ENCODE assay signal across 8 cellular contexts in genomic region chr7:82443044-82443800, GRCh38. TPM values are rescaled to one million over a fixed set of nuclear protein-coding genes. Genes with fewer than 3 reads are reported as not detected.
DNase-seq lines count a peak whose midpoint lies in the region; ATAC-seq and TF ChIP-seq lines count a peak whose summit lies in the region.

TSS of gene CACNA2D1 (minus strand) at chr7:82443777.

- peak within 1 kb of the TSS; percentile 60 for H3K27ac ChIP-seq in muscle layer of duodenum (ENCODE audit: low read length)

- H3K4me3 Mint-ChIP-seq in T-helper 2 cell treated with Interferon-gamma antibody and Interleukin-4, amounts not matched to agents 5 μg/mL and 100 μg/mL, for 36 hours: peak within 1 kb of the TSS; percentile 48

- no peak for ATAC-seq in GM18909 (IDR thresholded peaks at IDR 0.05; ENCODE audit: poor library complexity, unreplicated experiment)

- no peaks in the 10 kb centered on the region for H3K9me3 Mint-ChIP-seq in T-helper 2 cell treated with Interferon-gamma antibody and Interleukin-4, amounts not matched to agents 5 μg/mL and 100 μg/mL, for 36 hours

- no peaks in the 10 kb centered on the region for H3K36me3 Mint-ChIP-seq in T-helper 2 cell treated with Interferon-gamma antibody and Interleukin-4, amounts not matched to agents 5 μg/mL and 100 μg/mL, for 36 hours (ENCODE audit: low read depth)

- no peaks in the 10 kb centered on the region for H3K9me3 ChIP-seq in muscle layer of duodenum (ENCODE audit: control insufficient read depth in 1 of 2, low read length in 2 of 2)

- CTCF ChIA-PET in HEK293T (lab: Yijun Ruan, JAX): no interaction called here

- H3K27ac Mint-ChIP-seq in T-helper 2 cell treated with Interferon-gamma antibody and Interleukin-4, amounts not matched to agents 5 μg/mL and 100 μg/mL, for 36 hours: no peak within 1 kb of the TSS

- H3K27me3 Mint-ChIP-seq in T-helper 2 cell treated with Interferon-gamma antibody and Interleukin-4, amounts not matched to agents 5 μg/mL and 100 μg/mL, for 36 hours (ENCODE audit: low read depth): peaks cover 44% of the 10 kb centered on the region

- no peaks in the 10 kb centered on the region for H3K4me1 Mint-ChIP-seq in T-helper 2 cell treated with Interferon-gamma antibody and Interleukin-4, amounts not matched to agents 5 μg/mL and 100 μg/mL, for 36 hours (ENCODE audit: low read depth)

- H3K27me3 ChIP-seq in muscle layer of duodenum (ENCODE audit: low read depth, low read length): no peaks in the 10 kb centered on the region

- no peaks in the 10 kb centered on the region for H3K36me3 ChIP-seq in muscle layer of duodenum (ENCODE audit: control insufficient read depth in 1 of 2, insufficient read depth in 2 of 2, low read length in 2 of 2)

- H3K4me3 ChIP-seq in muscle layer of duodenum (ENCODE audit: low read depth in 1 of 2, low read length in 2 of 2): peak within 1 kb of the TSS; percentile 82 to 86

- POLR2A ChIA-PET in HEK293T (lab: Yijun Ruan, JAX): no interaction called here

- DNase-seq in D341Med (ENCODE audit: low spot score) (peak; percentile 66), HEK293T (ENCODE audit: extremely low spot score) (peak; percentile 57), fibroblast of gingiva (ENCODE audit: low read depth) (peak; percentile 11), ureter (ENCODE audit: low spot score) (peak; percentile 51), GDM1 (lab: John Stamatoyannopoulos, UW) (no peak)
- DNase-seq in T-helper 2 cell treated with Interferon-gamma antibody and Interleukin-4, amounts not matched to agents 5 μg/mL and 100 μg/mL, for 36 hours (ENCODE audit: low spot score): no peak

- H3K4me1 ChIP-seq in muscle layer of duodenum (ENCODE audit: control insufficient read depth in 1 of 2, insufficient read depth in 2 of 2, low read length in 2 of 2): peaks cover 7% of the 10 kb centered on the region in 2 donors

TF ChIP-seq in HEK293T, 16 proteins besides CTCF, POLR2A, EP300 and RAD21:
- no peak for TF ChIP-seq PKNOX1 (IDR thresholded peaks at IDR 0.05)
- peak; percentile 85 for TF ChIP-seq L3MBTL2 (conservative IDR thresholded peaks at IDR 0.05)
- TF ChIP-seq TARDBP (IDR thresholded peaks at IDR 0.05): no peak
- TF ChIP-seq CTBP1 (IDR thresholded peaks at IDR 0.05; ENCODE audit: borderline replicate concordance): no peak
- no peak for TF ChIP-seq SUZ12 (IDR thresholded peaks at IDR 0.05)
- TF ChIP-seq NFRKB (IDR thresholded peaks at IDR 0.05): no peak

RNA-seq across cellular contexts. Expression of gene CACNA2D1, which starts in this region (rescaled TPM):
- 20.2 TPM for total RNA-seq in ureter

Comparison
In these comparisons a context has a peak if more than half of its experiments do, and no peak if none do; other contexts are left out.
1. DNase-seq: peak in D341Med (single experiment), HEK293T (single experiment), fibroblast of gingiva (single experiment) and ureter (single experiment); none in T-helper 2 cell treated with Interferon-gamma antibody and Interleukin-4, amounts not matched to agents 5 μg/mL and 100 μg/mL, for 36 hours (single experiment) and GDM1 (single experiment).